ENCODE assay signal across 1 cellular context in the genomic region with DNA sequence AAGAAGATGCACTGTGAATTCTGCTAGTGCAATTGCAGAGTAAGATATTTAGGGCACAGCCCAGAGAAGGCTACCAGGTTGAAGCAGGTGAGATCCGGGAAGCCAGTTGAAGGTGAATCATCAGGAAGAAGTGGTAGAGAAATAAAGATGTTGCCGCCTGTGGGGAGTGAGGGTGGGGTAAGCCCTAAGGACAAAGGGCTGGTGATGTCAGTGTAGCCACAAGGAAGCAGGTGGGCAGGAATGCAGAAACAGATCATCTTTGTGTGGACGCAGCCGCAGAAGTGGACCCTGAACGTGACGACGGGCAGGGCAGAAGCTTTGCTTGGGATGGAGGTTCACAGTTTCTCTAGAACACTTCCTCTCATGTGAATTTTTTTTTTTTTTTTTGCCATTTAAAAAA.
A peak's percentile ranks its signal among the peaks of the same experiment; 100 is the strongest.
TF ChIP-seq lines count a peak whose summit lies in the region.

No MANE protein-coding gene starts in this region.

TF ChIP-seq in HepG2, 621 proteins besides CTCF, POLR2A, EP300 and RAD21 (continued from another document):
- TF ChIP-seq, protein P1, sequence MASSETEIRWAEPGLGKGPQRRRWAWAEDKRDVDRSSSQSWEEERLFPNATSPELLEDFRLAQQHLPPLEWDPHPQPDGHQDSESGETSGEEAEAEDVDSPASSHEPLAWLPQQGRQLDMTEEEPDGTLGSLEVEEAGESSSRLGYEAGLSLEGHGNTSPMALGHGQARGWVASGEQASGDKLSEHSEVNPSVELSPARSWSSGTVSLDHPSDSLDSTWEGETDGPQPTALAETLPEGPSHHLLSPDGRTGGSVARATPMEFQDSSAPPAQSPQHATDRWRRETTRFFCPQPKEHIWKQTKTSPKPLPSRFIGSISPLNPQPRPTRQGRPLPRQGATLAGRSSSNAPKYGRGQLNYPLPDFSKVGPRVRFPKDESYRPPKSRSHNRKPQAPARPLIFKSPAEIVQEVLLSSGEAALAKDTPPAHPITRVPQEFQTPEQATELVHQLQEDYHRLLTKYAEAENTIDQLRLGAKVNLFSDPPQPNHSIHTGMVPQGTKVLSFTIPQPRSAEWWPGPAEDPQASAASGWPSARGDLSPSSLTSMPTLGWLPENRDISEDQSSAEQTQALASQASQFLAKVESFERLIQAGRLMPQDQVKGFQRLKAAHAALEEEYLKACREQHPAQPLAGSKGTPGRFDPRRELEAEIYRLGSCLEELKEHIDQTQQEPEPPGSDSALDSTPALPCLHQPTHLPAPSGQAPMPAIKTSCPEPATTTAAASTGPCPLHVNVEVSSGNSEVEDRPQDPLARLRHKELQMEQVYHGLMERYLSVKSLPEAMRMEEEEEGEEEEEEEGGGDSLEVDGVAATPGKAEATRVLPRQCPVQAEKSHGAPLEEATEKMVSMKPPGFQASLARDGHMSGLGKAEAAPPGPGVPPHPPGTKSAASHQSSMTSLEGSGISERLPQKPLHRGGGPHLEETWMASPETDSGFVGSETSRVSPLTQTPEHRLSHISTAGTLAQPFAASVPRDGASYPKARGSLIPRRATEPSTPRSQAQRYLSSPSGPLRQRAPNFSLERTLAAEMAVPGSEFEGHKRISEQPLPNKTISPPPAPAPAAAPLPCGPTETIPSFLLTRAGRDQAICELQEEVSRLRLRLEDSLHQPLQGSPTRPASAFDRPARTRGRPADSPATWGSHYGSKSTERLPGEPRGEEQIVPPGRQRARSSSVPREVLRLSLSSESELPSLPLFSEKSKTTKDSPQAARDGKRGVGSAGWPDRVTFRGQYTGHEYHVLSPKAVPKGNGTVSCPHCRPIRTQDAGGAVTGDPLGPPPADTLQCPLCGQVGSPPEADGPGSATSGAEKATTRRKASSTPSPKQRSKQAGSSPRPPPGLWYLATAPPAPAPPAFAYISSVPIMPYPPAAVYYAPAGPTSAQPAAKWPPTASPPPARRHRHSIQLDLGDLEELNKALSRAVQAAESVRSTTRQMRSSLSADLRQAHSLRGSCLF (CRISPR knock-in tag; IDR thresholded peaks at IDR 0.05; ENCODE audit: borderline replicate concordance): no peak
- TF ChIP-seq, protein P2, sequence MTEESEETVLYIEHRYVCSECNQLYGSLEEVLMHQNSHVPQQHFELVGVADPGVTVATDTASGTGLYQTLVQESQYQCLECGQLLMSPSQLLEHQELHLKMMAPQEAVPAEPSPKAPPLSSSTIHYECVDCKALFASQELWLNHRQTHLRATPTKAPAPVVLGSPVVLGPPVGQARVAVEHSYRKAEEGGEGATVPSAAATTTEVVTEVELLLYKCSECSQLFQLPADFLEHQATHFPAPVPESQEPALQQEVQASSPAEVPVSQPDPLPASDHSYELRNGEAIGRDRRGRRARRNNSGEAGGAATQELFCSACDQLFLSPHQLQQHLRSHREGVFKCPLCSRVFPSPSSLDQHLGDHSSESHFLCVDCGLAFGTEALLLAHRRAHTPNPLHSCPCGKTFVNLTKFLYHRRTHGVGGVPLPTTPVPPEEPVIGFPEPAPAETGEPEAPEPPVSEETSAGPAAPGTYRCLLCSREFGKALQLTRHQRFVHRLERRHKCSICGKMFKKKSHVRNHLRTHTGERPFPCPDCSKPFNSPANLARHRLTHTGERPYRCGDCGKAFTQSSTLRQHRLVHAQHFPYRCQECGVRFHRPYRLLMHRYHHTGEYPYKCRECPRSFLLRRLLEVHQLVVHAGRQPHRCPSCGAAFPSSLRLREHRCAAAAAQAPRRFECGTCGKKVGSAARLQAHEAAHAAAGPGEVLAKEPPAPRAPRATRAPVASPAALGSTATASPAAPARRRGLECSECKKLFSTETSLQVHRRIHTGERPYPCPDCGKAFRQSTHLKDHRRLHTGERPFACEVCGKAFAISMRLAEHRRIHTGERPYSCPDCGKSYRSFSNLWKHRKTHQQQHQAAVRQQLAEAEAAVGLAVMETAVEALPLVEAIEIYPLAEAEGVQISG (CRISPR knock-in tag; IDR thresholded peaks at IDR 0.05): no peak
- TF ChIP-seq ZFX (CRISPR knock-in tag; IDR thresholded peaks at IDR 0.05; ENCODE audit: low read depth) (no peak), NFKBIZ (CRISPR knock-in tag; IDR thresholded peaks at IDR 0.05) (no peak), ZBTB7B (CRISPR knock-in tag; IDR thresholded peaks at IDR 0.05) (no peak), ZMYM2 (CRISPR knock-in tag; IDR thresholded peaks at IDR 0.05) (no peak), IRX3 (CRISPR knock-in tag; IDR thresholded peaks at IDR 0.05; ENCODE audit: borderline replicate concordance, low read depth) (no peak), PAWR (CRISPR knock-in tag; IDR thresholded peaks at IDR 0.05; ENCODE audit: borderline replicate concordance) (no peak), MATR3 (CRISPR knock-in tag; IDR thresholded peaks at IDR 0.05) (no peak), BRD4 (CRISPR knock-in tag; IDR thresholded peaks at IDR 0.05) (no peak), KLF13 (CRISPR knock-in tag; IDR thresholded peaks at IDR 0.05) (no peak), ETV5 (CRISPR knock-in tag; IDR thresholded peaks at IDR 0.05; ENCODE audit: borderline replicate concordance) (peak; percentile 11; the same call in 1 of the 2 replicates), ZBTB38 (CRISPR knock-in tag; IDR thresholded peaks at IDR 0.05) (no peak), TEAD3 (CRISPR knock-in tag; optimal IDR thresholded peaks at IDR 0.05; ENCODE audit: borderline replicate concordance) (peak; percentile 71), ZNF256 (CRISPR knock-in tag; conservative IDR thresholded peaks at IDR 0.05) (no peak), JUNB (CRISPR knock-in tag; IDR thresholded peaks at IDR 0.05; ENCODE audit: borderline replicate concordance) (no peak), PRPF4 (IDR thresholded peaks at IDR 0.05; ENCODE audit: low read depth, low read length, poor library complexity, severe bottlenecking) (no peak), ZNF792 (CRISPR knock-in tag; IDR thresholded peaks at IDR 0.05) (no peak), AKAP8 (CRISPR knock-in tag; IDR thresholded peaks at IDR 0.05) (no peak)
- TF ChIP-seq, protein P3, sequence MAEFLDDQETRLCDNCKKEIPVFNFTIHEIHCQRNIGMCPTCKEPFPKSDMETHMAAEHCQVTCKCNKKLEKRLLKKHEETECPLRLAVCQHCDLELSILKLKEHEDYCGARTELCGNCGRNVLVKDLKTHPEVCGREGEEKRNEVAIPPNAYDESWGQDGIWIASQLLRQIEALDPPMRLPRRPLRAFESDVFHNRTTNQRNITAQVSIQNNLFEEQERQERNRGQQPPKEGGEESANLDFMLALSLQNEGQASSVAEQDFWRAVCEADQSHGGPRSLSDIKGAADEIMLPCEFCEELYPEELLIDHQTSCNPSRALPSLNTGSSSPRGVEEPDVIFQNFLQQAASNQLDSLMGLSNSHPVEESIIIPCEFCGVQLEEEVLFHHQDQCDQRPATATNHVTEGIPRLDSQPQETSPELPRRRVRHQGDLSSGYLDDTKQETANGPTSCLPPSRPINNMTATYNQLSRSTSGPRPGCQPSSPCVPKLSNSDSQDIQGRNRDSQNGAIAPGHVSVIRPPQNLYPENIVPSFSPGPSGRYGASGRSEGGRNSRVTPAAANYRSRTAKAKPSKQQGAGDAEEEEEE (CRISPR knock-in tag; IDR thresholded peaks at IDR 0.05; ENCODE audit: borderline replicate concordance): no peak
- TF ChIP-seq, protein P4, sequence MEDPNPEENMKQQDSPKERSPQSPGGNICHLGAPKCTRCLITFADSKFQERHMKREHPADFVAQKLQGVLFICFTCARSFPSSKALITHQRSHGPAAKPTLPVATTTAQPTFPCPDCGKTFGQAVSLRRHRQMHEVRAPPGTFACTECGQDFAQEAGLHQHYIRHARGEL (CRISPR knock-in tag; IDR thresholded peaks at IDR 0.05): no peak
- TF ChIP-seq, protein P5, sequence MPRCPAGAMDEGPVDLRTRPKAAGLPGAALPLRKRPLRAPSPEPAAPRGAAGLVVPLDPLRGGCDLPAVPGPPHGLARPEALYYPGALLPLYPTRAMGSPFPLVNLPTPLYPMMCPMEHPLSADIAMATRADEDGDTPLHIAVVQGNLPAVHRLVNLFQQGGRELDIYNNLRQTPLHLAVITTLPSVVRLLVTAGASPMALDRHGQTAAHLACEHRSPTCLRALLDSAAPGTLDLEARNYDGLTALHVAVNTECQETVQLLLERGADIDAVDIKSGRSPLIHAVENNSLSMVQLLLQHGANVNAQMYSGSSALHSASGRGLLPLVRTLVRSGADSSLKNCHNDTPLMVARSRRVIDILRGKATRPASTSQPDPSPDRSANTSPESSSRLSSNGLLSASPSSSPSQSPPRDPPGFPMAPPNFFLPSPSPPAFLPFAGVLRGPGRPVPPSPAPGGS (CRISPR knock-in tag; IDR thresholded peaks at IDR 0.05): no peak
- TF ChIP-seq, protein P6, sequence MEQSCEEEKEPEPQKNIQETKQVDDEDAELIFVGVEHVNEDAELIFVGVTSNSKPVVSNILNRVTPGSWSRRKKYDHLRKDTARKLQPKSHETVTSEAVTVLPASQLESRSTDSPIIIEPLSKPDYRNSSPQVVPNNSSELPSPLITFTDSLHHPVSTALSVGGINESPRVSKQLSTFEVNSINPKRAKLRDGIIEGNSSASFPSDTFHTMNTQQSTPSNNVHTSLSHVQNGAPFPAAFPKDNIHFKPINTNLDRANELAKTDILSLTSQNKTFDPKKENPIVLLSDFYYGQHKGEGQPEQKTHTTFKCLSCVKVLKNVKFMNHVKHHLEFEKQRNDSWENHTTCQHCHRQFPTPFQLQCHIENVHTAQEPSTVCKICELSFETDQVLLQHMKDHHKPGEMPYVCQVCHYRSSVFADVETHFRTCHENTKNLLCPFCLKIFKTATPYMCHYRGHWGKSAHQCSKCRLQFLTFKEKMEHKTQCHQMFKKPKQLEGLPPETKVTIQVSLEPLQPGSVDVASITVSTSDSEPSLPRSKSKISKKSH (CRISPR knock-in tag; IDR thresholded peaks at IDR 0.05; ENCODE audit: borderline replicate concordance): no peak
- TF ChIP-seq, protein P7, sequence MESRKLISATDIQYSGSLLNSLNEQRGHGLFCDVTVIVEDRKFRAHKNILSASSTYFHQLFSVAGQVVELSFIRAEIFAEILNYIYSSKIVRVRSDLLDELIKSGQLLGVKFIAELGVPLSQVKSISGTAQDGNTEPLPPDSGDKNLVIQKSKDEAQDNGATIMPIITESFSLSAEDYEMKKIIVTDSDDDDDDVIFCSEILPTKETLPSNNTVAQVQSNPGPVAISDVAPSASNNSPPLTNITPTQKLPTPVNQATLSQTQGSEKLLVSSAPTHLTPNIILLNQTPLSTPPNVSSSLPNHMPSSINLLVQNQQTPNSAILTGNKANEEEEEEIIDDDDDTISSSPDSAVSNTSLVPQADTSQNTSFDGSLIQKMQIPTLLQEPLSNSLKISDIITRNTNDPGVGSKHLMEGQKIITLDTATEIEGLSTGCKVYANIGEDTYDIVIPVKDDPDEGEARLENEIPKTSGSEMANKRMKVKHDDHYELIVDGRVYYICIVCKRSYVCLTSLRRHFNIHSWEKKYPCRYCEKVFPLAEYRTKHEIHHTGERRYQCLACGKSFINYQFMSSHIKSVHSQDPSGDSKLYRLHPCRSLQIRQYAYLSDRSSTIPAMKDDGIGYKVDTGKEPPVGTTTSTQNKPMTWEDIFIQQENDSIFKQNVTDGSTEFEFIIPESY (CRISPR knock-in tag; IDR thresholded peaks at IDR 0.05): no peak
- TF ChIP-seq, protein P8, sequence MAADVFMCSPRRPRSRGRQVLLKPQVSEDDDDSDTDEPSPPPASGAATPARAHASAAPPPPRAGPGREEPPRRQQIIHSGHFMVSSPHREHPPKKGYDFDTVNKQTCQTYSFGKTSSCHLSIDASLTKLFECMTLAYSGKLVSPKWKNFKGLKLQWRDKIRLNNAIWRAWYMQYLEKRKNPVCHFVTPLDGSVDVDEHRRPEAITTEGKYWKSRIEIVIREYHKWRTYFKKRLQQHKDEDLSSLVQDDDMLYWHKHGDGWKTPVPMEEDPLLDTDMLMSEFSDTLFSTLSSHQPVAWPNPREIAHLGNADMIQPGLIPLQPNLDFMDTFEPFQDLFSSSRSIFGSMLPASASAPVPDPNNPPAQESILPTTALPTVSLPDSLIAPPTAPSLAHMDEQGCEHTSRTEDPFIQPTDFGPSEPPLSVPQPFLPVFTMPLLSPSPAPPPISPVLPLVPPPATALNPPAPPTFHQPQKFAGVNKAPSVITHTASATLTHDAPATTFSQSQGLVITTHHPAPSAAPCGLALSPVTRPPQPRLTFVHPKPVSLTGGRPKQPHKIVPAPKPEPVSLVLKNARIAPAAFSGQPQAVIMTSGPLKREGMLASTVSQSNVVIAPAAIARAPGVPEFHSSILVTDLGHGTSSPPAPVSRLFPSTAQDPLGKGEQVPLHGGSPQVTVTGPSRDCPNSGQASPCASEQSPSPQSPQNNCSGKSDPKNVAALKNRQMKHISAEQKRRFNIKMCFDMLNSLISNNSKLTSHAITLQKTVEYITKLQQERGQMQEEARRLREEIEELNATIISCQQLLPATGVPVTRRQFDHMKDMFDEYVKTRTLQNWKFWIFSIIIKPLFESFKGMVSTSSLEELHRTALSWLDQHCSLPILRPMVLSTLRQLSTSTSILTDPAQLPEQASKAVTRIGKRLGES (CRISPR knock-in tag; IDR thresholded peaks at IDR 0.05; ENCODE audit: borderline replicate concordance): no peak
